Comparison of ENCODE assay signal across 1 cellular context in genomic region chr17:82737981-82738877, GRCh38.
TF ChIP-seq lines count a peak whose summit lies in the region.

No MANE protein-coding gene starts in this region.

TF ChIP-seq in HepG2, 621 proteins besides CTCF, POLR2A, EP300 and RAD21 (continued from another document and continues in another):
- TF ChIP-seq CEBPZ (IDR thresholded peaks at IDR 0.05; ENCODE audit: low read length) (no peak), ZNF784 (CRISPR knock-in tag; IDR thresholded peaks at IDR 0.05; ENCODE audit: borderline replicate concordance) (peak; percentile 96; the same call in 1 of the 2 replicates), ZKSCAN8 (CRISPR knock-in tag; IDR thresholded peaks at IDR 0.05; ENCODE audit: borderline replicate concordance) (peak; percentile 95), ZUFSP (CRISPR knock-in tag; IDR thresholded peaks at IDR 0.05; ENCODE audit: borderline replicate concordance) (no peak), TEAD3 (CRISPR knock-in tag; optimal IDR thresholded peaks at IDR 0.05; ENCODE audit: borderline replicate concordance) (peak; percentile 89), TCF7L2 (IDR thresholded peaks at IDR 0.05; ENCODE audit: low read depth, low read length) (no peak), HNRNPLL (IDR thresholded peaks at IDR 0.05; ENCODE audit: low read depth, low read length, poor library complexity, severe bottlenecking) (peak; percentile 71), ZNF572 (CRISPR knock-in tag; IDR thresholded peaks at IDR 0.05) (peak; percentile 97; the same call in 1 of the 2 replicates), ZNF746 (CRISPR knock-in tag; IDR thresholded peaks at IDR 0.05) (peak; percentile 98), ZNF646 (CRISPR knock-in tag; IDR thresholded peaks at IDR 0.05) (no peak), PLRG1 (conservative IDR thresholded peaks at IDR 0.05) (no peak), HDAC2 (CRISPR knock-in tag; IDR thresholded peaks at IDR 0.05) (peak; percentile 99), PBX2 (CRISPR knock-in tag; IDR thresholded peaks at IDR 0.05) (peak; percentile 60), NKX3-1 (CRISPR knock-in tag; IDR thresholded peaks at IDR 0.05) (peak; percentile 98), ZFX (CRISPR knock-in tag; IDR thresholded peaks at IDR 0.05; ENCODE audit: low read depth) (peak; percentile 100), ZNF781 (CRISPR knock-in tag; IDR thresholded peaks at IDR 0.05; ENCODE audit: borderline replicate concordance, not compliant biosample characterization) (peak; percentile 100), ZNF780A (CRISPR knock-in tag; IDR thresholded peaks at IDR 0.05) (peak; percentile 98), GLI4 (CRISPR knock-in tag; IDR thresholded peaks at IDR 0.05; ENCODE audit: borderline replicate concordance) (peak; percentile 99), ZNF12 (CRISPR knock-in tag; IDR thresholded peaks at IDR 0.05) (peak; percentile 86), ZNF713 (CRISPR knock-in tag; IDR thresholded peaks at IDR 0.05) (peak; percentile 97; the same call in 1 of the 2 replicates), ZNF460 (CRISPR knock-in tag; IDR thresholded peaks at IDR 0.05; ENCODE audit: borderline replicate concordance) (peak; percentile 74; the same call in 1 of the 2 replicates), NONO (IDR thresholded peaks at IDR 0.05) (no peak), NONO (CRISPR knock-in tag; conservative IDR thresholded peaks at IDR 0.05) (peak; percentile 99), ZNF570 (CRISPR knock-in tag; IDR thresholded peaks at IDR 0.05; ENCODE audit: borderline replicate concordance) (peak; percentile 98; the same call in 1 of the 2 replicates), BRD4 (CRISPR knock-in tag; IDR thresholded peaks at IDR 0.05) (peak; percentile 78), ATRX (CRISPR knock-in tag; IDR thresholded peaks at IDR 0.05; ENCODE audit: borderline replicate concordance) (no peak), ZBED4 (CRISPR knock-in tag; IDR thresholded peaks at IDR 0.05; ENCODE audit: borderline replicate concordance) (peak; percentile 99), ZNF343 (CRISPR knock-in tag; IDR thresholded peaks at IDR 0.05) (peak; percentile 99), ZSCAN22 (CRISPR knock-in tag; IDR thresholded peaks at IDR 0.05) (peak; percentile 90), SOX13 (IDR thresholded peaks at IDR 0.05) (peak; percentile 71), SOX13 (CRISPR knock-in tag; conservative IDR thresholded peaks at IDR 0.05 in 1 of 2, IDR thresholded peaks at IDR 0.05 in 1 of 2) (peak in 1 of 2 experiments; percentile 93; a peak in 2 of 4 replicates), CHD4 (IDR thresholded peaks at IDR 0.05; ENCODE audit: borderline replicate concordance, low read length) (peak; percentile 72; the same call in 1 of the 2 replicates), ZBTB49 (CRISPR knock-in tag; IDR thresholded peaks at IDR 0.05; ENCODE audit: borderline replicate concordance) (peak; percentile 90), ZNF710 (CRISPR knock-in tag; IDR thresholded peaks at IDR 0.05; ENCODE audit: borderline replicate concordance) (peak; percentile 72; the same call in 1 of the 2 replicates)
